ENCODE assay signal across 8 cellular contexts in genomic region chr6:30742316-30743098, GRCh38. TPM values are rescaled to one million over a fixed set of nuclear protein-coding genes. Genes with fewer than 3 reads are reported as not detected.
DNase-seq lines count a peak whose midpoint lies in the region; ATAC-seq, FAIRE-seq and TF ChIP-seq lines count a peak whose summit lies in the region.

Gene FLOT1, minus strand, starts transcription at chr6:30742687. Its CDS starts 498 bp downstream, at chr6:30742189.

- H3K4me1 ChIP-seq in breast epithelium (peaks cover 0 to 22% of the 10 kb centered on the region in 2 donors), small intestine (ENCODE audit: control insufficient read depth in 2 of 2, insufficient read depth in 1 of 2, low read depth in 1 of 2, low read length in 1 of 2) (peaks cover 0 to 4% of the 10 kb centered on the region in 2 donors)

- peak within 1 kb of the TSS; percentile 86 for H3K27ac ChIP-seq in WERI-Rb-1
- peak within 1 kb of the TSS; percentile 97 to 99 for H3K27ac ChIP-seq in breast epithelium
- H3K27ac ChIP-seq in small intestine (ENCODE audit: low read depth in 1 of 2, low read length in 1 of 2), result peak within 1 kb of the TSS; percentile 85 to 89

- intact Hi-C loops in breast epithelium (cut with DNase I; ENCODE audit: low total_unique reads), result no loop called here

- H3K4me3 ChIP-seq in WERI-Rb-1 (ENCODE audit: low read depth, low read length), result peak within 1 kb of the TSS; percentile 76
- peak within 1 kb of the TSS; percentile 83 to 93 (median 86) for H3K4me3 ChIP-seq in breast epithelium
- H3K4me3 ChIP-seq in small intestine (ENCODE audit: low read depth in 1 of 2, low read length in 2 of 2), result peak within 1 kb of the TSS; percentile 80 to 85

- peak; percentile 19 for TF ChIP-seq POLR2A in breast epithelium (IDR thresholded peaks at IDR 0.05)

- H3K27me3 ChIP-seq in WERI-Rb-1 (ENCODE audit: insufficient read depth, low read depth, severe bottlenecking) (no peaks in the 10 kb centered on the region), breast epithelium (no peaks in the 10 kb centered on the region), small intestine (ENCODE audit: control insufficient read depth in 2 of 2, insufficient read depth in 2 of 2, low read length in 2 of 2) (no peaks in the 10 kb centered on the region)

- ATAC-seq in HG03064 (IDR thresholded peaks at IDR 0.05; ENCODE audit: low read depth, unreplicated experiment), result peak; percentile 54

- DNase-seq in NK-92 treated with Interleukin-12 subunit alpha and Interleukin-12 subunit beta, amount 100 ng/mL, for 24 hours (lab: John Stamatoyannopoulos, UW), result peak; percentile 98
- no peak for DNase-seq in NK-92 (lab: John Stamatoyannopoulos, UW; ENCODE audit: unreplicated experiment)
- DNase-seq in NCI-H2196 treated with DMSO at 0.1 percent for 48 hours (lab: John Stamatoyannopoulos, UW; ENCODE audit: unreplicated experiment), result peak; percentile 94
- peak; percentile 92 for DNase-seq in WERI-Rb-1
- peak; percentile 99 to 100 for DNase-seq in breast epithelium (ENCODE audit: low spot score in 2 of 2)
- DNase-seq in iPS-NIHi11 (ENCODE audit: low spot score), result peak; percentile 96
- peak; percentile 98 for DNase-seq in small intestine

- TF ChIP-seq CTCF in WERI-Rb-1 (IDR thresholded peaks at IDR 0.05; ENCODE audit: low read depth, low read length) (no peak), breast epithelium (IDR thresholded peaks at IDR 0.05) (peak in 1 of 3 donors; percentile 8)

- peaks cover 11% of the 10 kb centered on the region for H3K9me3 ChIP-seq in WERI-Rb-1 (ENCODE audit: severe bottlenecking)
- no peaks in the 10 kb centered on the region for H3K9me3 ChIP-seq in breast epithelium
- H3K9me3 ChIP-seq in small intestine (ENCODE audit: control insufficient read depth, low read depth), result no peaks in the 10 kb centered on the region

- 0 to 1% (median 1%) methylated on average over 33 to 66 of the region's 66 CpGs for WGBS in small intestine, 3 donors

- peaks cover 40% of the 10 kb centered on the region for H3K36me3 ChIP-seq in WERI-Rb-1
- no peaks in the 10 kb centered on the region for H3K36me3 ChIP-seq in breast epithelium
- peaks cover 2% of the 10 kb centered on the region in 2 donors for H3K36me3 ChIP-seq in small intestine (ENCODE audit: control insufficient read depth in 2 of 2, insufficient read depth in 2 of 2, low read length in 2 of 2)

- FAIRE-seq in small intestine (lab: Jason Lieb, UNC), result no peak

RNA-seq across cellular contexts. Expression of gene FLOT1, which starts in this region (rescaled TPM):
- total RNA-seq in breast epithelium, result 100 to 1,000 TPM in 2 of 3 donors, 10 to 100 TPM in 1; 80.5 to 171 (median 142) TPM
- polyA plus RNA-seq in small intestine, result 100 to 1,000 TPM; 134 to 166 (median 153) TPM
